Comparison of ENCODE assay signal across 2 cellular contexts in genomic region chr16:84838383-84838948, GRCh38.
TF ChIP-seq lines count a peak whose summit lies in the region.

No MANE protein-coding gene starts in this region.

TF ChIP-seq in A549, 52 proteins besides CTCF, POLR2A, EP300 and RAD21:
- no peak for TF ChIP-seq HEYL (CRISPR knock-in tag; IDR thresholded peaks at IDR 0.05)
- TF ChIP-seq HOXB5 (CRISPR knock-in tag; IDR thresholded peaks at IDR 0.05) = no peak
- TF ChIP-seq RCOR1 (IDR thresholded peaks at IDR 0.05; ENCODE audit: low read depth, low read length) = no peak
- no peak for TF ChIP-seq ATOH8 (CRISPR knock-in tag; IDR thresholded peaks at IDR 0.05; ENCODE audit: low read depth)
- no peak for TF ChIP-seq HMGXB4 (CRISPR knock-in tag; IDR thresholded peaks at IDR 0.05; ENCODE audit: borderline replicate concordance)
- TF ChIP-seq FOSL2 (IDR thresholded peaks at IDR 0.05) = no peak
- no peak for TF ChIP-seq FOSL2 (CRISPR knock-in tag; IDR thresholded peaks at IDR 0.05)
- TF ChIP-seq HES2 (IDR thresholded peaks at IDR 0.05) = no peak
- TF ChIP-seq HDAC2 (IDR thresholded peaks at IDR 0.05) = no peak
- TF ChIP-seq USF2 (IDR thresholded peaks at IDR 0.05) = no peak
- TF ChIP-seq PBX3 (IDR thresholded peaks at IDR 0.05) = no peak
- TF ChIP-seq RARB (CRISPR knock-in tag; IDR thresholded peaks at IDR 0.05) = no peak
TF ChIP-seq in A549: peak in this region for 0.

TF ChIP-seq in IMR-90, 13 proteins besides CTCF, POLR2A, EP300 and RAD21:
- TF ChIP-seq USF2 (IDR thresholded peaks at IDR 0.05; ENCODE audit: low read depth, low read length) = no peak
- no peak for TF ChIP-seq SMC3 (IDR thresholded peaks at IDR 0.05; ENCODE audit: low read depth, low read length)
- no peak for TF ChIP-seq FOS (IDR thresholded peaks at IDR 0.05; ENCODE audit: low read depth, low read length)
